Comparison of ENCODE assay signal across 8 cellular contexts in the genomic region with DNA sequence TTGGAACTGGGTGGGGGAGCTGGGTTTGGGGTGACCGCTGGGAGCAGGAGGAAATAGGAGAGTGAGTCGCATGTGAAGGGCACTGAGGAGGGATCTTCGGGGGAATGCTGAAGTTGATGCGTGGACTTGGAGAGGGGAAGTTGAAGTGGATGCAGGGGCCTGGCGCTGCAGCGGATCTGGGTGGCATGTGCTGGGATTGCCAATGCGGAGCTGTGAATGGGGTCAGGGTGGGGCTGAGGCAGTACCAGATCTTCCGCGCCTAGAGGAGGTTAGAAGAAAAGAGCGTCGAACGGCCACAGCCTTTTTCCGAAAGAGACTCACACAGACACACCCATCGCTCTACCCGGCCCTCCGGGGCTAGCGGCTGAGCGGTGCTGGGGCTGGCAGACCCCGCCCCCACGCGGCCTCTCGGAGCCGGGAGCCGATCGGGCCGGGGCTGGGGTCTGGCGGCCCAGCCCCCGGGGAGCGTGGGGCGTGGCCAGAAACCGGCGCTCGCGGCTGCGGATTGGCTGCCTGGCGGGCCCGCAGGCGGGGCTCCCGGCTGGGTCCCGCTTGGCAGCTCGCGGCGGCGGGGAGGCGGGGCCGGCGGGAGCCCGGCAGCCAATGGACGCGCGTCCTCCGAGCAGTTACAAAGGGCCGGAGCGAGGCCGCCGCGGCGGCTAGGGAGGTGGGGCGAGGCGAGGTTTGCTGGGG. TPM values are rescaled to one million over a fixed set of nuclear protein-coding genes. Genes with fewer than 3 reads are reported as not detected.
A peak's percentile ranks its signal among the peaks of the same experiment; 100 is the strongest.
DNase-seq lines count a peak whose midpoint lies in the region; ATAC-seq and TF ChIP-seq lines count a peak whose summit lies in the region.

A gene (plus strand): TSS at position 655 of the 693 bp plus-strand sequence. CDS start 93 bp downstream, outside the sequence.

- H3K4me1 Mint-ChIP-seq in activated T-cell treated with anti-CD3 and anti-CD28 coated beads, Interleukin-2, amount 50 U/mL, for 72 hours (ENCODE audit: low read depth) = peaks cover 56% of the 10 kb centered on the region

- no peaks in the 10 kb centered on the region for H3K27me3 Mint-ChIP-seq in activated T-cell treated with anti-CD3 and anti-CD28 coated beads, Interleukin-2, amount 50 U/mL, for 72 hours (ENCODE audit: low read depth)

- peak; percentile 89 for ATAC-seq in GM21723 (IDR thresholded peaks at IDR 0.05; ENCODE audit: unreplicated experiment)
- ATAC-seq in Panc1 = peak; percentile 97
- ATAC-seq in activated T-cell treated with anti-CD3 and anti-CD28 coated beads, Interleukin-2, amount 50 U/mL, for 72 hours (replicated peaks in 1 of 2) = peak; percentile 90 to 91

- H3K4me1 ChIP-seq in Panc1 (ENCODE audit: control insufficient read depth, insufficient read depth, low read length) = 0 out of 2 replicates have a peak, but pooled peaks cover 3% of the 10 kb centered on the region
- peaks cover 44 to 63% (median 54%) of the 10 kb centered on the region in 4 donors for H3K4me1 ChIP-seq in esophagus muscularis mucosa
- peaks cover 19 to 47% of the 10 kb centered on the region in 2 donors for H3K4me1 ChIP-seq in muscle layer of duodenum (ENCODE audit: control insufficient read depth in 1 of 2, insufficient read depth in 2 of 2, low read length in 2 of 2)

- peak within 1 kb of the TSS; percentile 92 to 97 for H3K4me3 Mint-ChIP-seq in activated T-cell treated with anti-CD3 and anti-CD28 coated beads, Interleukin-2, amount 50 U/mL, for 72 hours

- H3K27ac Mint-ChIP-seq in activated T-cell treated with anti-CD3 and anti-CD28 coated beads, Interleukin-2, amount 50 U/mL, for 72 hours = peak within 1 kb of the TSS; percentile 72

- BruUV-seq in Panc1 (replicated peaks; lab: Mats Ljungman, UMichigan) = no TSS peak

- H3K27me3 ChIP-seq in Panc1 (ENCODE audit: control insufficient read depth, insufficient read depth, low read length) (no peaks in the 10 kb centered on the region), esophagus muscularis mucosa (no peaks in the 10 kb centered on the region), muscle layer of duodenum (ENCODE audit: low read depth, low read length) (no peaks in the 10 kb centered on the region)

- no peak for TF ChIP-seq EP300 in esophagus muscularis mucosa (IDR thresholded peaks at IDR 0.05)

- POLR2A ChIA-PET in Panc1 (lab: Charles Lee) = no interaction called here

- H3K9me3 Mint-ChIP-seq in activated T-cell treated with anti-CD3 and anti-CD28 coated beads, Interleukin-2, amount 50 U/mL, for 72 hours = peaks cover 3% of the 10 kb centered on the region in 2 donors

- peak within 1 kb of the TSS; percentile 70 to 71 for H3K4me3 ChIP-seq in Panc1 (ENCODE audit: low read depth in 2 of 2, low read length in 2 of 2)
- H3K4me3 ChIP-seq in esophagus muscularis mucosa = peak within 1 kb of the TSS; percentile 87 to 97 (median 96)
- peak within 1 kb of the TSS; percentile 75 to 83 for H3K4me3 ChIP-seq in muscle layer of duodenum (ENCODE audit: low read depth in 1 of 2, low read length in 2 of 2)

- H3K27ac ChIP-seq in Panc1 (ENCODE audit: low read length) = peak within 1 kb of the TSS; percentile 59
- H3K27ac ChIP-seq in esophagus muscularis mucosa (replicated peaks in 1 of 4) = peak within 1 kb of the TSS; percentile 89 to 96 (median 93)
- peak within 1 kb of the TSS; percentile 76 for H3K27ac ChIP-seq in muscle layer of duodenum (ENCODE audit: low read length)

- TF ChIP-seq POLR2A in esophagus muscularis mucosa (IDR thresholded peaks at IDR 0.05; ENCODE audit: low read depth) = peak; percentile 37

- intact Hi-C loops in Panc1 (cut with micrococcal nuclease; ENCODE audit: unreplicated experiment) = no loop called here
- intact Hi-C loops in esophagus muscularis mucosa (cut with DNase I) = loop anchor here (10.0 kb wide), 1 partner anchor 50 kb away; no protein-coding TSS in a partner anchor

- H3K9me3 ChIP-seq in Panc1 (ENCODE audit: control insufficient read depth, insufficient read depth, low read depth, low read length) (no peaks in the 10 kb centered on the region), esophagus muscularis mucosa (no peaks in the 10 kb centered on the region), muscle layer of duodenum (ENCODE audit: control insufficient read depth in 1 of 2, low read length in 2 of 2) (no peaks in the 10 kb centered on the region)

- CTCF ChIA-PET in Panc1 (lab: Charles Lee) = interaction anchor here (0.6 kb wide), 1 partner anchor 875 kb away, joined by 3 read pairs; no protein-coding TSS in a partner anchor

- DNase-seq in DMS153 treated with DMSO at 0.1 percent for 48 hours (lab: John Stamatoyannopoulos, UW; ENCODE audit: unreplicated experiment) (peak; percentile 90), KBM-7 (peak; percentile 96), Panc1 (ENCODE audit: low read depth, low spot score) (peak; percentile 13), esophagus muscularis mucosa (ENCODE audit: extremely low spot score) (peak; percentile 95)
- DNase-seq in activated T-cell treated with anti-CD3 and anti-CD28 coated beads, Interleukin-2, amount 50 U/mL, for 72 hours = peak; percentile 95 to 97
- peak; percentile 74 to 92 for DNase-seq in stimulated activated CD8-positive, alpha-beta memory T cell treated with anti-CD3 and anti-CD28 coated beads, Interleukin-7, amount 100 ng/mL, for 4 hours (ENCODE audit: low read depth in 2 of 2)

- TF ChIP-seq CTCF in Panc1 (IDR thresholded peaks at IDR 0.05) (no peak), esophagus muscularis mucosa (IDR thresholded peaks at IDR 0.05) (peak in 2 of 3 experiments; percentile 17 to 27)

- in situ Hi-C loops in KBM-7 (cut with MboI; ENCODE audit: low pct_unique_long_range_greater_than_20kb, low sequenced_read_pairs) = no loop called here
- in situ Hi-C loops in Panc1 (cut with HindIII; ENCODE audit: low pct_unique_long_range_greater_than_20kb, low sequenced_read_pairs) = no loop called here

- H3K36me3 ChIP-seq in Panc1 (ENCODE audit: control insufficient read depth, insufficient read depth, low read length) (no peaks in the 10 kb centered on the region), esophagus muscularis mucosa (no peaks in the 10 kb centered on the region), muscle layer of duodenum (ENCODE audit: control insufficient read depth in 1 of 2, insufficient read depth in 2 of 2, low read length in 2 of 2) (no peaks in the 10 kb centered on the region)

- peaks cover 2 to 5% of the 10 kb centered on the region in 2 donors for H3K36me3 Mint-ChIP-seq in activated T-cell treated with anti-CD3 and anti-CD28 coated beads, Interleukin-2, amount 50 U/mL, for 72 hours (ENCODE audit: insufficient read depth in 2 of 2)

- 2% methylated on average over 14 of the region's 60 CpGs for WGBS in esophagus muscularis mucosa

RNA-seq across cellular contexts. Expression of the gene that starts here (rescaled TPM):
- 22.2 TPM for total RNA-seq in Panc1 (2021; ENCODE audit: unreplicated experiment)
- polyA plus RNA-seq in Panc1 (2012; ENCODE audit: insufficient read length) = 5.0 TPM
- 10 to 100 TPM; 31.0 to 33.5 TPM for total RNA-seq in activated T-cell treated with anti-CD3 and anti-CD28 coated beads, Interleukin-2, amount 50 U/mL, for 72 hours
- total RNA-seq in esophagus muscularis mucosa = 10 to 100 TPM; 33.7 to 63.1 (median 48.1) TPM

Comparison
In these comparisons a context has a peak if more than half of its experiments do, and no peak if none do; other contexts are left out.
1. Peak in every context shown above with its lines: DNase-seq, ATAC-seq, H3K4me3 ChIP-seq and H3K27ac ChIP-seq.
2. DNase-seq: peak in every context shown above with its lines; median percentile 96 in KBM-7; 96 in activated T-cell treated with anti-CD3 and anti-CD28 coated beads, Interleukin-2, amount 50 U/mL, for 72 hours; 95 in esophagus muscularis mucosa; 90 in DMS153 treated with DMSO at 0.1 percent for 48 hours; 83 in stimulated activated CD8-positive, alpha-beta memory T cell treated with anti-CD3 and anti-CD28 coated beads, Interleukin-7, amount 100 ng/mL, for 4 hours; 13 in Panc1.